ENCODE assay signal across 1 cellular context in the genomic region with DNA sequence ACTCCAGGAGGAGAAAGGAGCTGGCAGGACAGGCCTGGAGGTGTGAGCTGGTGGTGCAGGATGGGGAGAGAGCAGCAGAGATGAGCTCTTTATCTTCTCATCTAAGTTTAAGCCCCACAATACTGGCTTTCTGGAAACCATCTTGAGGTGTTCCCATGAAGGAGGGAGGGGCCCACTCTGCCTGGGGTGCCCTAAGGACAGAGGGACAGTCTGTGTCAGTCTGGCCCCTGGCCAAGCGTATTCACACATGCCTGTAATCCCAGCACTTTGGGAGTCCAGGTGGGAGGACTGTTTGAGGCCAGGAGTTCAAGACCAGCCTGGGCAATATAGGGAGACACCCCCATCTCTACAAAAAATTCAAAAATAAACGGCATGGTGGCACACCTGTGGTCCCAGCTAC.
TF ChIP-seq lines count a peak whose summit lies in the region.

No MANE protein-coding gene starts in this region.

TF ChIP-seq in WTC11, 78 proteins besides CTCF, POLR2A, EP300 and RAD21 (continued from another document):
- TF ChIP-seq, protein P1, sequence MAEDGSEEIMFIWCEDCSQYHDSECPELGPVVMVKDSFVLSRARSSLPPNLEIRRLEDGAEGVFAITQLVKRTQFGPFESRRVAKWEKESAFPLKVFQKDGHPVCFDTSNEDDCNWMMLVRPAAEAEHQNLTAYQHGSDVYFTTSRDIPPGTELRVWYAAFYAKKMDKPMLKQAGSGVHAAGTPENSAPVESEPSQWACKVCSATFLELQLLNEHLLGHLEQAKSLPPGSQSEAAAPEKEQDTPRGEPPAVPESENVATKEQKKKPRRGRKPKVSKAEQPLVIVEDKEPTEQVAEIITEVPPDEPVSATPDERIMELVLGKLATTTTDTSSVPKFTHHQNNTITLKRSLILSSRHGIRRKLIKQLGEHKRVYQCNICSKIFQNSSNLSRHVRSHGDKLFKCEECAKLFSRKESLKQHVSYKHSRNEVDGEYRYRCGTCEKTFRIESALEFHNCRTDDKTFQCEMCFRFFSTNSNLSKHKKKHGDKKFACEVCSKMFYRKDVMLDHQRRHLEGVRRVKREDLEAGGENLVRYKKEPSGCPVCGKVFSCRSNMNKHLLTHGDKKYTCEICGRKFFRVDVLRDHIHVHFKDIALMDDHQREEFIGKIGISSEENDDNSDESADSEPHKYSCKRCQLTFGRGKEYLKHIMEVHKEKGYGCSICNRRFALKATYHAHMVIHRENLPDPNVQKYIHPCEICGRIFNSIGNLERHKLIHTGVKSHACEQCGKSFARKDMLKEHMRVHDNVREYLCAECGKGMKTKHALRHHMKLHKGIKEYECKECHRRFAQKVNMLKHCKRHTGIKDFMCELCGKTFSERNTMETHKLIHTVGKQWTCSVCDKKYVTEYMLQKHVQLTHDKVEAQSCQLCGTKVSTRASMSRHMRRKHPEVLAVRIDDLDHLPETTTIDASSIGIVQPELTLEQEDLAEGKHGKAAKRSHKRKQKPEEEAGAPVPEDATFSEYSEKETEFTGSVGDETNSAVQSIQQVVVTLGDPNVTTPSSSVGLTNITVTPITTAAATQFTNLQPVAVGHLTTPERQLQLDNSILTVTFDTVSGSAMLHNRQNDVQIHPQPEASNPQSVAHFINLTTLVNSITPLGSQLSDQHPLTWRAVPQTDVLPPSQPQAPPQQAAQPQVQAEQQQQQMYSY (CRISPR knock-in tag; IDR thresholded peaks at IDR 0.05), result no peak
- TF ChIP-seq IRF2 (CRISPR knock-in tag; IDR thresholded peaks at IDR 0.05; ENCODE audit: borderline replicate concordance, low read depth) (no peak), NFE2L1 (CRISPR knock-in tag; IDR thresholded peaks at IDR 0.05) (no peak), NR3C1 (CRISPR knock-in tag; conservative IDR thresholded peaks at IDR 0.05; ENCODE audit: low read depth) (no peak), CBFB (CRISPR knock-in tag; IDR thresholded peaks at IDR 0.05; ENCODE audit: low read depth) (no peak), NR1H2 (CRISPR knock-in tag; IDR thresholded peaks at IDR 0.05) (no peak), ZNF263 (CRISPR knock-in tag; IDR thresholded peaks at IDR 0.05; ENCODE audit: low read depth) (no peak), JAZF1 (CRISPR knock-in tag; IDR thresholded peaks at IDR 0.05) (no peak), SMAD4 (CRISPR knock-in tag; IDR thresholded peaks at IDR 0.05) (no peak)
- TF ChIP-seq, protein P2, sequence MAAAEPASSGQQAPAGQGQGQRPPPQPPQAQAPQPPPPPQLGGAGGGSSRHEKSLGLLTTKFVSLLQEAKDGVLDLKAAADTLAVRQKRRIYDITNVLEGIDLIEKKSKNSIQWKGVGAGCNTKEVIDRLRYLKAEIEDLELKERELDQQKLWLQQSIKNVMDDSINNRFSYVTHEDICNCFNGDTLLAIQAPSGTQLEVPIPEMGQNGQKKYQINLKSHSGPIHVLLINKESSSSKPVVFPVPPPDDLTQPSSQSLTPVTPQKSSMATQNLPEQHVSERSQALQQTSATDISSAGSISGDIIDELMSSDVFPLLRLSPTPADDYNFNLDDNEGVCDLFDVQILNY (CRISPR knock-in tag; IDR thresholded peaks at IDR 0.05), result no peak
- TF ChIP-seq, protein P3, sequence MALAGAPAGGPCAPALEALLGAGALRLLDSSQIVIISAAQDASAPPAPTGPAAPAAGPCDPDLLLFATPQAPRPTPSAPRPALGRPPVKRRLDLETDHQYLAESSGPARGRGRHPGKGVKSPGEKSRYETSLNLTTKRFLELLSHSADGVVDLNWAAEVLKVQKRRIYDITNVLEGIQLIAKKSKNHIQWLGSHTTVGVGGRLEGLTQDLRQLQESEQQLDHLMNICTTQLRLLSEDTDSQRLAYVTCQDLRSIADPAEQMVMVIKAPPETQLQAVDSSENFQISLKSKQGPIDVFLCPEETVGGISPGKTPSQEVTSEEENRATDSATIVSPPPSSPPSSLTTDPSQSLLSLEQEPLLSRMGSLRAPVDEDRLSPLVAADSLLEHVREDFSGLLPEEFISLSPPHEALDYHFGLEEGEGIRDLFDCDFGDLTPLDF (CRISPR knock-in tag; IDR thresholded peaks at IDR 0.05), result no peak
- TF ChIP-seq, protein P4, sequence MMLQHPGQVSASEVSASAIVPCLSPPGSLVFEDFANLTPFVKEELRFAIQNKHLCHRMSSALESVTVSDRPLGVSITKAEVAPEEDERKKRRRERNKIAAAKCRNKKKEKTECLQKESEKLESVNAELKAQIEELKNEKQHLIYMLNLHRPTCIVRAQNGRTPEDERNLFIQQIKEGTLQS (CRISPR knock-in tag; conservative IDR thresholded peaks at IDR 0.05), result no peak
- TF ChIP-seq, protein P5, sequence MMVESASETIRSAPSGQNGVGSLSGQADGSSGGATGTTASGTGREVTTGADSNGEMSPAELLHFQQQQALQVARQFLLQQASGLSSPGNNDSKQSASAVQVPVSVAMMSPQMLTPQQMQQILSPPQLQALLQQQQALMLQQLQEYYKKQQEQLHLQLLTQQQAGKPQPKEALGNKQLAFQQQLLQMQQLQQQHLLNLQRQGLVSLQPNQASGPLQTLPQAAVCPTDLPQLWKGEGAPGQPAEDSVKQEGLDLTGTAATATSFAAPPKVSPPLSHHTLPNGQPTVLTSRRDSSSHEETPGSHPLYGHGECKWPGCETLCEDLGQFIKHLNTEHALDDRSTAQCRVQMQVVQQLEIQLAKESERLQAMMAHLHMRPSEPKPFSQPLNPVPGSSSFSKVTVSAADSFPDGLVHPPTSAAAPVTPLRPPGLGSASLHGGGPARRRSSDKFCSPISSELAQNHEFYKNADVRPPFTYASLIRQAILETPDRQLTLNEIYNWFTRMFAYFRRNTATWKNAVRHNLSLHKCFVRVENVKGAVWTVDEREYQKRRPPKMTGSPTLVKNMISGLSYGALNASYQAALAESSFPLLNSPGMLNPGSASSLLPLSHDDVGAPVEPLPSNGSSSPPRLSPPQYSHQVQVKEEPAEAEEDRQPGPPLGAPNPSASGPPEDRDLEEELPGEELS (CRISPR knock-in tag; IDR thresholded peaks at IDR 0.05), result no peak
- TF ChIP-seq, protein P6, sequence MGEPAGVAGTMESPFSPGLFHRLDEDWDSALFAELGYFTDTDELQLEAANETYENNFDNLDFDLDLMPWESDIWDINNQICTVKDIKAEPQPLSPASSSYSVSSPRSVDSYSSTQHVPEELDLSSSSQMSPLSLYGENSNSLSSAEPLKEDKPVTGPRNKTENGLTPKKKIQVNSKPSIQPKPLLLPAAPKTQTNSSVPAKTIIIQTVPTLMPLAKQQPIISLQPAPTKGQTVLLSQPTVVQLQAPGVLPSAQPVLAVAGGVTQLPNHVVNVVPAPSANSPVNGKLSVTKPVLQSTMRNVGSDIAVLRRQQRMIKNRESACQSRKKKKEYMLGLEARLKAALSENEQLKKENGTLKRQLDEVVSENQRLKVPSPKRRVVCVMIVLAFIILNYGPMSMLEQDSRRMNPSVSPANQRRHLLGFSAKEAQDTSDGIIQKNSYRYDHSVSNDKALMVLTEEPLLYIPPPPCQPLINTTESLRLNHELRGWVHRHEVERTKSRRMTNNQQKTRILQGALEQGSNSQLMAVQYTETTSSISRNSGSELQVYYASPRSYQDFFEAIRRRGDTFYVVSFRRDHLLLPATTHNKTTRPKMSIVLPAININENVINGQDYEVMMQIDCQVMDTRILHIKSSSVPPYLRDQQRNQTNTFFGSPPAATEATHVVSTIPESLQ (CRISPR knock-in tag; IDR thresholded peaks at IDR 0.05), result no peak
- TF ChIP-seq, protein P7, sequence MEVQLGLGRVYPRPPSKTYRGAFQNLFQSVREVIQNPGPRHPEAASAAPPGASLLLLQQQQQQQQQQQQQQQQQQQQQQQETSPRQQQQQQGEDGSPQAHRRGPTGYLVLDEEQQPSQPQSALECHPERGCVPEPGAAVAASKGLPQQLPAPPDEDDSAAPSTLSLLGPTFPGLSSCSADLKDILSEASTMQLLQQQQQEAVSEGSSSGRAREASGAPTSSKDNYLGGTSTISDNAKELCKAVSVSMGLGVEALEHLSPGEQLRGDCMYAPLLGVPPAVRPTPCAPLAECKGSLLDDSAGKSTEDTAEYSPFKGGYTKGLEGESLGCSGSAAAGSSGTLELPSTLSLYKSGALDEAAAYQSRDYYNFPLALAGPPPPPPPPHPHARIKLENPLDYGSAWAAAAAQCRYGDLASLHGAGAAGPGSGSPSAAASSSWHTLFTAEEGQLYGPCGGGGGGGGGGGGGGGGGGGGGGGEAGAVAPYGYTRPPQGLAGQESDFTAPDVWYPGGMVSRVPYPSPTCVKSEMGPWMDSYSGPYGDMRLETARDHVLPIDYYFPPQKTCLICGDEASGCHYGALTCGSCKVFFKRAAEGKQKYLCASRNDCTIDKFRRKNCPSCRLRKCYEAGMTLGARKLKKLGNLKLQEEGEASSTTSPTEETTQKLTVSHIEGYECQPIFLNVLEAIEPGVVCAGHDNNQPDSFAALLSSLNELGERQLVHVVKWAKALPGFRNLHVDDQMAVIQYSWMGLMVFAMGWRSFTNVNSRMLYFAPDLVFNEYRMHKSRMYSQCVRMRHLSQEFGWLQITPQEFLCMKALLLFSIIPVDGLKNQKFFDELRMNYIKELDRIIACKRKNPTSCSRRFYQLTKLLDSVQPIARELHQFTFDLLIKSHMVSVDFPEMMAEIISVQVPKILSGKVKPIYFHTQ (CRISPR knock-in tag; IDR thresholded peaks at IDR 0.05), result no peak
- TF ChIP-seq, protein P8, sequence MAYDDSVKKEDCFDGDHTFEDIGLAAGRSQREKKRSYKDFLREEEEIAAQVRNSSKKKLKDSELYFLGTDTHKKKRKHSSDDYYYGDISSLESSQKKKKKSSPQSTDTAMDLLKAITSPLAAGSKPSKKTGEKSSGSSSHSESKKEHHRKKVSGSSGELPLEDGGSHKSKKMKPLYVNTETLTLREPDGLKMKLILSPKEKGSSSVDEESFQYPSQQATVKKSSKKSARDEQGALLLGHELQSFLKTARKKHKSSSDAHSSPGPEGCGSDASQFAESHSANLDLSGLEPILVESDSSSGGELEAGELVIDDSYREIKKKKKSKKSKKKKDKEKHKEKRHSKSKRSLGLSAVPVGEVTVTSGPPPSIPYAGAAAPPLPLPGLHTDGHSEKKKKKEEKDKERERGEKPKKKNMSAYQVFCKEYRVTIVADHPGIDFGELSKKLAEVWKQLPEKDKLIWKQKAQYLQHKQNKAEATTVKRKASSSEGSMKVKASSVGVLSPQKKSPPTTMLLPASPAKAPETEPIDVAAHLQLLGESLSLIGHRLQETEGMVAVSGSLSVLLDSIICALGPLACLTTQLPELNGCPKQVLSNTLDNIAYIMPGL (CRISPR knock-in tag; IDR thresholded peaks at IDR 0.05), result no peak
